In the genomic region with DNA sequence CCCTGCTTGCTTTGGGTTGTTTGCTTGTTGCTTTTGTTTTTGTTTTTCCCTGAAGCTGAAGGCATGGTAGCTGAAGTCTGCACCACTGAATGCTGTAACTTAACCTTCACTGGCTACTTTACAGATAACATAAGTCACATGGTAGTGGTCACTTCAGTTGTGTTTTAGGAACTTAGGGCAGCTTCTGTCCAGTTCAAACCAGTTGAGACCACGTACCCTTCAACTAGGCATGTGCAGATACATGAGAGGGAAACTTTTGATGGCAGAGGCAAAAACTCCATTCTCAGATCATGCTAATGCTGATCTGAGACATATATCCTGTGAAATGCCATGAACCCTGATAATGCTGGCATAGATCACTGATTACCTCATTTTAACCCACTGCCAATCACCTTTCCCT, we compare ENCODE assay signal across 16 cellular contexts. TPM values are rescaled to one million over a fixed set of nuclear protein-coding genes. Genes with fewer than 3 reads are reported as not detected.
"Had no signal": no experiment of that assay in that cellular context is flagged by ENCODE, and none has a peak within 500 bp of the region (broad histone marks: within the 10 kb centered on the region; RNA-seq: fewer than 3 reads in every experiment).

No MANE protein-coding gene starts in this region.

RNA-seq across cellular contexts. Expression of a gene that starts 42.3 kb away (rescaled TPM):
- total RNA-seq: activated naive CD4-positive, alpha-beta T cell treated with anti-CD3 and anti-CD28 coated beads for 36 hours; activated naive CD4-positive, alpha-beta T cell treated with anti-CD3 and anti-CD28 coated beads, Interleukin-2, amount 50 U/mL, for 72 hours; activated naive CD8-positive, alpha-beta T cell treated with anti-CD3 and anti-CD28 coated beads for 36 hours; activated naive CD8-positive, alpha-beta T cell treated with anti-CD3 and anti-CD28 coated beads, Interleukin-2, amount 10 ng/mL, durations not matched to agents 7 days and 5 days; activated T-cell treated with anti-CD3 and anti-CD28 coated beads, Interleukin-2, amount 50 U/mL, for 4 hours; activated T-cell treated with anti-CD3 and anti-CD28 coated beads, Interleukin-2, amount 50 U/mL, for 72 hours; activated T-helper 1 cell treated with anti-CD3 and anti-CD28 coated beads, Interleukin-12 subunit alpha, Interleukin-12 subunit beta, Interleukin-2, Interleukin-4 antibody, amounts not matched to agents 30 ng/mL and 10 ng/mL and 1 ng/mL, durations not matched to agents 14 hours and 24 hours and 36 hours; activated T-helper 17 cell treated with anti-CD3 and anti-CD28 coated beads, Interleukin-2, amount 50 U/mL, for 72 hours; activated T-helper 2 cell treated with anti-CD3 and anti-CD28 coated beads, Interferon-gamma antibody, Interleukin-2, Interleukin-4, amounts not matched to agents 10 μg/mL and 5 μg/mL and 100 μg/mL, durations not matched to agents 14 hours and 24 hours and 36 hours; adrenal gland; astrocyte; body of pancreas; breast epithelium; cardiac muscle cell; cerebellum had no signal
- polyA plus RNA-seq: adipose tissue, adrenal gland, cardiac muscle cell had no signal
